1 cellular context compared by ENCODE assay signal in the genomic region with DNA sequence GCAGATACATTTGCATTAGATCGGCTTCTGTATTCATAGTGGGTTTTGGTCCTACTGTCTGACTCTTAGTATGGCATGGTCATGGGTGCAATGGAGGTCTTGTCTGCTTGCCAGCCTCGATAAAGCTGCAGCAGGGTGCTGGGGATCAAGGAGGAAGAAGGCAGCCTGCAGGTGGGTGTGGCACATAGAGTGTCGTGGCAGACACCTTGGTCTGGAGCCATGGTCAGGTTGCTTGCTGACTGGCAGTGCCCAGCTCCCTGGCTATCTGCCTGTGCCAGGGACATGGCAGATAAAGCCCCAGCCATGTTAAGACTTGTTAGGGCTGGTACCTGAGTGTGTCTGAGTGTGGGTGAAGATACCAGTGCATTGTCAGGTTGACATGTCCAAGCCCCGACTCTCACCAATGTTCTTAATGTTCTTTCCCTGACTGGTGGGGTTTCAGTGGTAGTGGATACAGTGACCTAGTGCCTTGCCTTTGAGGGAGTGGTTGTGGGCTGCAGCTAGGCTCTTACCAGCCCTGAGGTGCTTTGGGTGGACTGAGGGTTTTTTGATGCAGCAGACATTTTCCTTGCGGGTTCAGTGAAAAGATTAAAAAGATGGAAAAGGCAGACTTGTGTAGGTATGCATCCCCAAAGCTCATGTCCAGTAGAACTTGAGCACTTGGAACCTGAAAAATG.
TF ChIP-seq lines count a peak whose summit lies in the region.

No MANE protein-coding gene starts in this region.

TF ChIP-seq in SK-N-SH, 30 proteins besides CTCF, POLR2A, EP300 and RAD21 (continued from another document):
- TF ChIP-seq TAF1 (IDR thresholded peaks at IDR 0.05; ENCODE audit: borderline replicate concordance, low read depth, low read length): no peak
